8 cellular contexts compared by ENCODE assay signal in genomic region chr10:92240289-92241157, GRCh38. TPM values are rescaled to one million over a fixed set of nuclear protein-coding genes. Genes with fewer than 3 reads are reported as not detected.
DNase-seq lines count a peak whose midpoint lies in the region; TF ChIP-seq lines count a peak whose summit lies in the region.

No MANE protein-coding gene starts in this region.

- H3K27ac ChIP-seq in HEK293 (ENCODE audit: extremely low read depth, low read depth, low read length) (peak overlapping the region; percentile 17; the same call in 1 of the 2 replicates), skeletal muscle tissue (ENCODE audit: low read depth, low read length) (peak overlapping the region; percentile 92)

- H3K4me1 Mint-ChIP-seq in T-helper 2 cell treated with Interferon-gamma antibody and Interleukin-4, amounts not matched to agents 5 μg/mL and 100 μg/mL, for 36 hours (ENCODE audit: low read depth): peaks cover 15% of the 10 kb centered on the region
- H3K4me1 Mint-ChIP-seq in chondrocyte (ENCODE audit: low read depth): peaks cover 37% of the 10 kb centered on the region

- no peaks in the 10 kb centered on the region for H3K27me3 ChIP-seq in skeletal muscle tissue (ENCODE audit: control insufficient read depth in 3 of 3, insufficient read depth in 3 of 3, low read length in 3 of 3)

- peak; percentile 70 for DNase-seq in GM12864 (ENCODE audit: low read depth)
- peak; percentile 41 for DNase-seq in NCI-H1105 (lab: John Stamatoyannopoulos, UW)
- DNase-seq in T-helper 2 cell treated with Interferon-gamma antibody and Interleukin-4, amounts not matched to agents 5 μg/mL and 100 μg/mL, for 36 hours (ENCODE audit: low spot score): peak; percentile 30
- no peak for DNase-seq in chondrocyte (ENCODE audit: low spot score)
- peak; percentile 84 for DNase-seq in iris pigment epithelial cell (ENCODE audit: low read depth)
- no peak for DNase-seq in NK-92 (lab: John Stamatoyannopoulos, UW; ENCODE audit: unreplicated experiment)

- H3K4me1 ChIP-seq in HEK293 (ENCODE audit: control insufficient read depth, insufficient read depth, low read length) (peaks cover 9% of the 10 kb centered on the region; the same call in 1 of the 2 replicates), skeletal muscle tissue (ENCODE audit: control insufficient read depth in 3 of 3, insufficient read depth in 3 of 3, low read length in 3 of 3) (peaks cover 23 to 36% (median 27%) of the 10 kb centered on the region in 3 donors)

- TF ChIP-seq CTCF in GM12864 (IDR thresholded peaks at IDR 0.05; ENCODE audit: low read depth, low read length, missing control alignments) (no peak), HEK293 (tag by site-specific recombination; IDR thresholded peaks at IDR 0.05) (no peak), chondrocyte (IDR thresholded peaks at IDR 0.05) (peak; percentile 13)

- POLR2A ChIA-PET in HEK293 (lab: Yijun Ruan, JAX): interaction anchor here (1.0 kb wide), 1 partner anchor 50 kb away, joined by 5 read pairs; no protein-coding TSS in a partner anchor

- H3K9me3 Mint-ChIP-seq in T-helper 2 cell treated with Interferon-gamma antibody and Interleukin-4, amounts not matched to agents 5 μg/mL and 100 μg/mL, for 36 hours: no peaks in the 10 kb centered on the region
- no peaks in the 10 kb centered on the region for H3K9me3 Mint-ChIP-seq in chondrocyte (ENCODE audit: low read depth)

- CTCF ChIA-PET in HEK293 (lab: Yijun Ruan, JAX): interaction anchor here (0.5 kb wide), 1 partner anchor 48 kb away, joined by 3 read pairs; no protein-coding TSS in a partner anchor

- peaks cover 14% of the 10 kb centered on the region for H3K36me3 Mint-ChIP-seq in T-helper 2 cell treated with Interferon-gamma antibody and Interleukin-4, amounts not matched to agents 5 μg/mL and 100 μg/mL, for 36 hours (ENCODE audit: low read depth)
- H3K36me3 Mint-ChIP-seq in chondrocyte (ENCODE audit: low read depth): no peaks in the 10 kb centered on the region

- peaks cover 48% of the 10 kb centered on the region for H3K27me3 Mint-ChIP-seq in T-helper 2 cell treated with Interferon-gamma antibody and Interleukin-4, amounts not matched to agents 5 μg/mL and 100 μg/mL, for 36 hours (ENCODE audit: low read depth)
- no peaks in the 10 kb centered on the region for H3K27me3 Mint-ChIP-seq in chondrocyte (ENCODE audit: low read depth)

- peak overlapping the region; percentile 3 for H3K27ac Mint-ChIP-seq in T-helper 2 cell treated with Interferon-gamma antibody and Interleukin-4, amounts not matched to agents 5 μg/mL and 100 μg/mL, for 36 hours
- peak overlapping the region; percentile 94 for H3K27ac Mint-ChIP-seq in chondrocyte (ENCODE audit: unreplicated experiment)

- H3K4me3 ChIP-seq in GM12864 (ENCODE audit: low read depth, low read length) (peak overlapping the region; percentile 73), HEK293 (ENCODE audit: low read depth, low read length) (peak overlapping the region; percentile 68), skeletal muscle tissue (ENCODE audit: low read length in 3 of 3) (peak overlapping the region; percentile 74 to 82 (median 79))

- peak overlapping the region; percentile 86 for H3K4me3 Mint-ChIP-seq in T-helper 2 cell treated with Interferon-gamma antibody and Interleukin-4, amounts not matched to agents 5 μg/mL and 100 μg/mL, for 36 hours
- peak overlapping the region; percentile 83 for H3K4me3 Mint-ChIP-seq in chondrocyte (ENCODE audit: unreplicated experiment)

- H3K9me3 ChIP-seq in HEK293 (ENCODE audit: control insufficient read depth, insufficient read depth, low read depth, low read length) (no peaks in the 10 kb centered on the region), skeletal muscle tissue (ENCODE audit: control insufficient read depth in 3 of 3, low read length in 3 of 3) (no peaks in the 10 kb centered on the region)

- H3K9ac ChIP-seq in skeletal muscle tissue (ENCODE audit: low read depth in 1 of 3, low read length in 3 of 3): peak overlapping the region; percentile 78 to 88 (median 86)

- H3K36me3 ChIP-seq in HEK293 (ENCODE audit: control insufficient read depth in 2 of 2, insufficient read depth in 1 of 2, low read length in 2 of 2) (no peaks in the 10 kb centered on the region), skeletal muscle tissue (ENCODE audit: control insufficient read depth in 3 of 3, insufficient read depth in 3 of 3, low read length in 3 of 3) (no peaks in the 10 kb centered on the region)

TF ChIP-seq in HEK293, 187 proteins besides CTCF, POLR2A, EP300 and RAD21 (continues in another document):
- TF ChIP-seq SP3 (tag by site-specific recombination; IDR thresholded peaks at IDR 0.05) (peak; percentile 48; the same call in 1 of the 2 replicates), ZSCAN23 (tag by site-specific recombination; IDR thresholded peaks at IDR 0.05) (no peak), ZNF629 (tag by site-specific recombination; IDR thresholded peaks at IDR 0.05) (peak; percentile 56), ZBTB11 (tag by site-specific recombination; conservative IDR thresholded peaks at IDR 0.05; ENCODE audit: low read depth) (peak; percentile 64; the same call in 1 of the 2 replicates), ZNF394 (tag by site-specific recombination; IDR thresholded peaks at IDR 0.05; ENCODE audit: borderline replicate concordance) (peak; percentile 96), IKZF3 (tag by site-specific recombination; IDR thresholded peaks at IDR 0.05) (peak; percentile 55), ZNF558 (tag by site-specific recombination; IDR thresholded peaks at IDR 0.05) (no peak), ZNF521 (tag by site-specific recombination; IDR thresholded peaks at IDR 0.05) (no peak), SCRT1 (tag by site-specific recombination; IDR thresholded peaks at IDR 0.05; ENCODE audit: borderline replicate concordance) (no peak), ZNF76 (tag by site-specific recombination; IDR thresholded peaks at IDR 0.05; ENCODE audit: borderline replicate concordance, low read depth) (peak; percentile 39; the same call in 1 of the 2 replicates), FEZF1 (tag by site-specific recombination; IDR thresholded peaks at IDR 0.05) (0 out of 2 replicates have a peak, but pooled peaks have one; percentile 20), ZNF600 (tag by site-specific recombination; IDR thresholded peaks at IDR 0.05) (peak; percentile 72), ZNF10 (tag by site-specific recombination; IDR thresholded peaks at IDR 0.05) (peak; percentile 79; the same call in 1 of the 2 replicates), ZBTB17 (tag by site-specific recombination; IDR thresholded peaks at IDR 0.05) (peak; percentile 93), ZNF24 (tag by site-specific recombination; IDR thresholded peaks at IDR 0.05) (no peak), ZNF561 (tag by site-specific recombination; IDR thresholded peaks at IDR 0.05; ENCODE audit: borderline replicate concordance) (peak; percentile 57; the same call in 1 of the 2 replicates), KLF9 (tag by site-specific recombination; IDR thresholded peaks at IDR 0.05; ENCODE audit: low read depth) (0 out of 2 replicates have a peak, but pooled peaks have one; percentile 8), ZNF184 (tag by site-specific recombination; IDR thresholded peaks at IDR 0.05) (no peak), ZNF610 (tag by site-specific recombination; IDR thresholded peaks at IDR 0.05; ENCODE audit: borderline replicate concordance) (no peak), ZNF416 (tag by site-specific recombination; IDR thresholded peaks at IDR 0.05) (no peak), ZNF362 (tag by site-specific recombination; IDR thresholded peaks at IDR 0.05) (peak; percentile 68), GLIS2 (tag by site-specific recombination; IDR thresholded peaks at IDR 0.05) (0 out of 2 replicates have a peak, but pooled peaks have one; percentile 5), SP2 (tag by site-specific recombination; IDR thresholded peaks at IDR 0.05) (peak; percentile 55)

RNA-seq across cellular contexts. Expression of gene CPEB3, which starts 50.4 kb away (rescaled TPM):
- total RNA-seq in chondrocyte (1.1 to 1.7 TPM (median 1.2 TPM) in 3 replicates), skeletal muscle tissue (3.1 TPM)

RNA-seq across cellular contexts. Expression of gene MARCHF5, which starts 50.4 kb away (rescaled TPM):
- 34.2 to 36.5 TPM (median 35.3 TPM) in 3 replicates for total RNA-seq in chondrocyte
- 10.4 TPM for total RNA-seq in skeletal muscle tissue

Comparison
In these comparisons a context has a peak if more than half of its experiments do, and no peak if none do; other contexts are left out.
1. DNase-seq: peak in GM12864 (single experiment), NCI-H1105 (single experiment), T-helper 2 cell treated with Interferon-gamma antibody and Interleukin-4, amounts not matched to agents 5 μg/mL and 100 μg/mL, for 36 hours (single experiment) and iris pigment epithelial cell (single experiment); none in chondrocyte (single experiment) and NK-92 (single experiment).
2. Peak in every context shown above with its lines, with median percentiles within 50 percentile points of each other: H3K4me3 ChIP-seq.